ENCODE assay signal across 2 cellular contexts in the genomic region with DNA sequence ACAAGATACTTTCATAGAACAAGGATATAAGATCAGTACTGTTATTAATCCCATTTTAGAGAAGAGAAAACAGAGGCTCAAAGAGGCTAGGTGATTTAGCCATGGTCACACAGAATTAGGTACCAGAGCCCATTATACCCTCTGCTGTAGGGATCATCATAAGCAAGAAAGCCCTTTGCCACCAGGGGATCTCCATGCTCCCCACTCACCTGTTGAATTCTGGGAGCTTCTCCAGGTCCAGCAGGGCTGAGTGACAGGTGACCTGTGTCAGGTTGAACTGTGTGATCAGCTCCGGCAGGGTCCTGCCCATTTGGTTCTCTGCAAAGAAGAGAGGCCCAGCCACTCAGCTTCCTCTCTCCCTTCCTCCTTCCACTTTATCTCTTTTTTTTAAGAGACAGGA.
TF ChIP-seq lines count a peak whose summit lies in the region.

No MANE protein-coding gene starts in this region.

TF ChIP-seq in HepG2, 621 proteins besides CTCF, POLR2A, EP300 and RAD21:
- TF ChIP-seq, protein P1, sequence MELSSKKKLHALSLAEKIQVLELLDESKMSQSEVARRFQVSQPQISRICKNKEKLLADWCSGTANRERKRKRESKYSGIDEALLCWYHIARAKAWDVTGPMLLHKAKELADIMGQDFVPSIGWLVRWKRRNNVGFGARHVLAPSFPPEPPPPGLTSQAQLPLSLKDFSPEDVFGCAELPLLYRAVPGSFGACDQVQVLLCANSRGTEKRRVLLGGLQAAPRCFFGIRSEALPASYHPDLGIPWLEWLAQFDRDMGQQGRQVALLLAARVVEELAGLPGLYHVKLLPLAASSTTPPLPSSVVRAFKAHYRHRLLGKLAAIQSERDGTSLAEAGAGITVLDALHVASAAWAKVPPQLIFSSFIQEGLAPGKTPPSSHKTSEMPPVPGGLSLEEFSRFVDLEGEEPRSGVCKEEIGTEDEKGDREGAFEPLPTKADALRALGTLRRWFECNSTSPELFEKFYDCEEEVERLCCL (CRISPR knock-in tag; IDR thresholded peaks at IDR 0.05; ENCODE audit: borderline replicate concordance) = no peak
- 0 out of 2 replicates have a peak, but pooled peaks have one; percentile 34 for TF ChIP-seq ZNF629 (CRISPR knock-in tag; conservative IDR thresholded peaks at IDR 0.05)
- TF ChIP-seq, protein P2, sequence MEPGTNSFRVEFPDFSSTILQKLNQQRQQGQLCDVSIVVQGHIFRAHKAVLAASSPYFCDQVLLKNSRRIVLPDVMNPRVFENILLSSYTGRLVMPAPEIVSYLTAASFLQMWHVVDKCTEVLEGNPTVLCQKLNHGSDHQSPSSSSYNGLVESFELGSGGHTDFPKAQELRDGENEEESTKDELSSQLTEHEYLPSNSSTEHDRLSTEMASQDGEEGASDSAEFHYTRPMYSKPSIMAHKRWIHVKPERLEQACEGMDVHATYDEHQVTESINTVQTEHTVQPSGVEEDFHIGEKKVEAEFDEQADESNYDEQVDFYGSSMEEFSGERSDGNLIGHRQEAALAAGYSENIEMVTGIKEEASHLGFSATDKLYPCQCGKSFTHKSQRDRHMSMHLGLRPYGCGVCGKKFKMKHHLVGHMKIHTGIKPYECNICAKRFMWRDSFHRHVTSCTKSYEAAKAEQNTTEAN (CRISPR knock-in tag; conservative IDR thresholded peaks at IDR 0.05) = no peak
- TF ChIP-seq NCOA1 (CRISPR knock-in tag; IDR thresholded peaks at IDR 0.05) = no peak
TF ChIP-seq in HepG2: peak in this region for 1.

TF ChIP-seq in HEK293, 187 proteins besides CTCF, POLR2A, EP300 and RAD21:
- no peak for TF ChIP-seq ZNF169 (tag by site-specific recombination; IDR thresholded peaks at IDR 0.05)
- TF ChIP-seq SCRT1 (tag by site-specific recombination; IDR thresholded peaks at IDR 0.05; ENCODE audit: borderline replicate concordance) = peak; percentile 80
- no peak for TF ChIP-seq KLF9 (tag by site-specific recombination; IDR thresholded peaks at IDR 0.05; ENCODE audit: low read depth)
- peak; percentile 79 for TF ChIP-seq SCRT2 (tag by site-specific recombination; IDR thresholded peaks at IDR 0.05)
- no peak for TF ChIP-seq ZSCAN23 (tag by site-specific recombination; IDR thresholded peaks at IDR 0.05)
